In the genomic region with DNA sequence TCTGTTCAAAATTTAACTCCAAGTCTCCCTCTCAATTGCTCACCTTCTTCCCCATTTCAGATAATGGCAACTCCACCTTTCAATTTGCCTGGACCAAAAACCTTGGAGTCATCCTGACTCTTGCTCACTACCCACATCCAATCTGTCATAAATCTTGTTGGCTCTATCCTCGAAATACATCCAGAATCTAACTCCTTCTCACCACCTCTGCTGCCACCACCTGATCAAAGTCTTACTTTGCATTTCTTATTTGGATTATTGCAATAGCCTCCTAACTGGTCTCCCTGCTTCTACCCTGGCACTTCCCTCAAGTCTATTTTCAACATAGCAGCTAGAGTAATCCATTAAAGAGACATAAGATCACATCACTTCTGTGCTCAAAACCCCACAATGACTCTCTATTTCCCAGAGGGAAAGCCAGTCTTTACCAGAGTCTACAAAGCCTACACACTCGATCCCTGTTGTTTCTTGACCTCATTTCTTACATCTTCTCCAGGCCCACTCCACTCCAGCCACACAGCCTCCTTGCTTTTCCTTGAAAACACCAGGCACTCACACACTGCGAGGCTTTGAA, we compare ENCODE assay signal across 9 cellular contexts.
A peak's percentile ranks its signal among the peaks of the same experiment; 100 is the strongest.
DNase-seq lines count a peak whose midpoint lies in the region; ATAC-seq and TF ChIP-seq lines count a peak whose summit lies in the region.
"Had no signal": no experiment of that assay in that cellular context is flagged by ENCODE, and none has a peak within 500 bp of the region (broad histone marks: within the 10 kb centered on the region; RNA-seq: fewer than 3 reads in every experiment).

No MANE protein-coding gene starts in this region.

- H3K36me3 Mint-ChIP-seq in Calu3 (ENCODE audit: insufficient read depth, unreplicated experiment) (no peaks in the 10 kb centered on the region), HFFc6 (ENCODE audit: low read depth) (no peaks in the 10 kb centered on the region), mesothelial cell of epicardium (no peaks in the 10 kb centered on the region)
- no peaks in the 10 kb centered on the region for H3K36me3 Mint-ChIP-seq in stimulated activated effector memory CD8-positive, alpha-beta T cell treated with anti-CD3 and anti-CD28 coated beads, Interleukin-12 subunit alpha, Interleukin-12 subunit beta, amount 100 ng/mL, for 72 hours
- H3K36me3 Mint-ChIP-seq: memory B cell had no signal

- no peaks in the 10 kb centered on the region for H3K36me3 ChIP-seq in RWPE2 (ENCODE audit: low read depth)

- H3K9me3 Mint-ChIP-seq in Calu3 (ENCODE audit: low read depth, unreplicated experiment) (no peaks in the 10 kb centered on the region), HFFc6 (no peaks in the 10 kb centered on the region), mesothelial cell of epicardium (no peaks in the 10 kb centered on the region)
- H3K9me3 Mint-ChIP-seq in stimulated activated effector memory CD8-positive, alpha-beta T cell treated with anti-CD3 and anti-CD28 coated beads, Interleukin-12 subunit alpha, Interleukin-12 subunit beta, amount 100 ng/mL, for 72 hours, result no peaks in the 10 kb centered on the region
- H3K9me3 Mint-ChIP-seq: memory B cell had no signal

- no peak overlapping the region for H3K27ac ChIP-seq in RWPE2 (ENCODE audit: poor library complexity, severe bottlenecking)

- no peaks in the 10 kb centered on the region for H3K4me1 Mint-ChIP-seq in Calu3 (ENCODE audit: low read depth, unreplicated experiment)
- peaks cover 11% of the 10 kb centered on the region for H3K4me1 Mint-ChIP-seq in HFFc6 (ENCODE audit: low read depth)
- H3K4me1 Mint-ChIP-seq in mesothelial cell of epicardium, result peaks cover 5% of the 10 kb centered on the region
- H3K4me1 Mint-ChIP-seq in stimulated activated effector memory CD8-positive, alpha-beta T cell treated with anti-CD3 and anti-CD28 coated beads, Interleukin-12 subunit alpha, Interleukin-12 subunit beta, amount 100 ng/mL, for 72 hours, result no peaks in the 10 kb centered on the region
- H3K4me1 Mint-ChIP-seq: memory B cell had no signal

- intact Hi-C loops in Calu3 (cut with micrococcal nuclease; ENCODE audit: unreplicated experiment), result loop anchor here (1.0 to 5.0 kb wide), 2 partner anchors 306 to 376 kb away; no protein-coding TSS in a partner anchor

- H3K4me3 ChIP-seq in RWPE2 (ENCODE audit: severe bottlenecking), result no peak overlapping the region

- H3K9me3 ChIP-seq in RWPE2 (ENCODE audit: severe bottlenecking), result no peaks in the 10 kb centered on the region

- no peaks in the 10 kb centered on the region for H3K27me3 ChIP-seq in RWPE2 (ENCODE audit: insufficient read depth, poor library complexity, severe bottlenecking)

- BruUV-seq in Calu3 (replicated peaks; lab: Mats Ljungman, UMichigan), result no TSS peak

- H3K4me3 Mint-ChIP-seq in Calu3 (ENCODE audit: low read depth, unreplicated experiment) (no peak overlapping the region), HFFc6 (no peak overlapping the region), mesothelial cell of epicardium (no peak overlapping the region)
- no peak overlapping the region for H3K4me3 Mint-ChIP-seq in stimulated activated effector memory CD8-positive, alpha-beta T cell treated with anti-CD3 and anti-CD28 coated beads, Interleukin-12 subunit alpha, Interleukin-12 subunit beta, amount 100 ng/mL, for 72 hours
- H3K4me3 Mint-ChIP-seq: memory B cell had no signal

- CTCF ChIA-PET in Calu3 (lab: Charles Lee), result no interaction called here

- H3K4me1 ChIP-seq in RWPE2 (ENCODE audit: insufficient read depth, poor library complexity, severe bottlenecking), result peaks cover 23% of the 10 kb centered on the region

- DNase-seq in Calu3 (peak; percentile 28), HFFc6 (peak; percentile 50), RWPE2 (ENCODE audit: low spot score) (no peak), iris pigment epithelial cell (ENCODE audit: low read depth) (peak; percentile 56), mesothelial cell of epicardium (ENCODE audit: low spot score in 2 of 2, unreplicated experiment in 2 of 2) (no peak)
- DNase-seq in stimulated activated effector memory CD8-positive, alpha-beta T cell treated with anti-CD3 and anti-CD28 coated beads, Interleukin-12 subunit alpha, Interleukin-12 subunit beta, amount 100 ng/mL, for 72 hours (ENCODE audit: low spot score in 2 of 2), result no peak

- H3K27me3 Mint-ChIP-seq in Calu3 (ENCODE audit: unreplicated experiment) (no peaks in the 10 kb centered on the region), HFFc6 (ENCODE audit: insufficient read depth) (no peaks in the 10 kb centered on the region), mesothelial cell of epicardium (ENCODE audit: low read depth) (no peaks in the 10 kb centered on the region)
- H3K27me3 Mint-ChIP-seq: memory B cell had no signal

- TF ChIP-seq CTCF in Calu3 (IDR thresholded peaks at IDR 0.05; ENCODE audit: unreplicated experiment) (no peak), HFFc6 (IDR thresholded peaks at IDR 0.05) (peak; percentile 62), RWPE2 (IDR thresholded peaks at IDR 0.05; ENCODE audit: poor library complexity, severe bottlenecking) (peak; percentile 78), mesothelial cell of epicardium (IDR thresholded peaks at IDR 0.05; ENCODE audit: unreplicated experiment) (no peak)

- H3K27ac Mint-ChIP-seq in Calu3 (ENCODE audit: unreplicated experiment), result no peak overlapping the region
- H3K27ac Mint-ChIP-seq in HFFc6, result no peak overlapping the region
- H3K27ac Mint-ChIP-seq in mesothelial cell of epicardium, result no peak overlapping the region
- H3K27ac Mint-ChIP-seq in stimulated activated effector memory CD8-positive, alpha-beta T cell treated with anti-CD3 and anti-CD28 coated beads, Interleukin-12 subunit alpha, Interleukin-12 subunit beta, amount 100 ng/mL, for 72 hours, result no peak overlapping the region
- H3K27ac Mint-ChIP-seq: memory B cell had no signal

- ATAC-seq in RWPE2 (ENCODE audit: low read depth), result peak; percentile 72
- no peak for ATAC-seq in HG02588 (IDR thresholded peaks at IDR 0.05; ENCODE audit: unreplicated experiment)
- no peak for ATAC-seq in stimulated activated effector memory CD8-positive, alpha-beta T cell treated with anti-CD3 and anti-CD28 coated beads, Interleukin-12 subunit alpha, Interleukin-12 subunit beta, amount 100 ng/mL, for 72 hours
- ATAC-seq in GM21528 (IDR thresholded peaks at IDR 0.05; ENCODE audit: low FRiP score, unreplicated experiment), result no peak

Comparison
In these comparisons a context has a peak if more than half of its experiments do, and no peak if none do; other contexts are left out.
1. DNase-seq: peak in Calu3 (single experiment), HFFc6 (single experiment) and iris pigment epithelial cell (single experiment); none in RWPE2 (single experiment), mesothelial cell of epicardium (0 of 2) and stimulated activated effector memory CD8-positive, alpha-beta T cell treated with anti-CD3 and anti-CD28 coated beads, Interleukin-12 subunit alpha, Interleukin-12 subunit beta, amount 100 ng/mL, for 72 hours (0 of 2).
2. CTCF ChIP-seq: peak in HFFc6 (single experiment) and RWPE2 (single experiment); none in Calu3 (single experiment) and mesothelial cell of epicardium (single experiment).